In genomic region chr6:29943053-29943966, GRCh38 we compare ENCODE assay signal across 8 cellular contexts. TPM values are rescaled to one million over a fixed set of nuclear protein-coding genes. Genes with fewer than 3 reads are reported as not detected.
DNase-seq lines count a peak whose midpoint lies in the region; ATAC-seq, FAIRE-seq and TF ChIP-seq lines count a peak whose summit lies in the region.

No MANE protein-coding gene starts in this region.

- no peaks in the 10 kb centered on the region for H3K27me3 ChIP-seq in GM12878 (replicated peaks in 1 of 2; ENCODE audit: control insufficient read depth in 2 of 2, insufficient read depth in 2 of 2, low read length in 1 of 2)
- H3K27me3 ChIP-seq in liver (ENCODE audit: control insufficient read depth in 4 of 4, insufficient read depth in 4 of 4, low read length in 3 of 4), result no peaks in the 10 kb centered on the region
- H3K27me3 ChIP-seq in stomach smooth muscle (ENCODE audit: control insufficient read depth in 1 of 2, insufficient read depth in 2 of 2, low read length in 2 of 2), result no peaks in the 10 kb centered on the region

- ATAC-seq in GM12878, result peak; percentile 39

- in situ Hi-C loops in GM12878 (cut with MboI), result no loop called here

- BruUV-seq in GM12878 (replicated peaks; lab: Mats Ljungman, UMichigan), result no TSS peak

- H3K9ac ChIP-seq in GM12878 (ENCODE audit: control insufficient read depth, insufficient read depth, low read length) (peak overlapping the region; percentile 88), liver (ENCODE audit: low read depth in 1 of 2, low read length in 2 of 2) (peak overlapping the region in 1 of 2 donors; percentile 4), stomach smooth muscle (ENCODE audit: low read length in 2 of 2) (peak overlapping the region; percentile 98 to 99)

- no peaks in the 10 kb centered on the region for H3K4me1 ChIP-seq in GM12878 (ENCODE audit: control insufficient read depth, insufficient read depth, low read length)
- peaks cover 0 to 17% (median 4%) of the 10 kb centered on the region in 4 donors for H3K4me1 ChIP-seq in liver (ENCODE audit: control insufficient read depth in 4 of 4, insufficient read depth in 4 of 4, low read length in 3 of 4)
- peaks cover 16% of the 10 kb centered on the region for H3K4me1 ChIP-seq in stomach smooth muscle (ENCODE audit: control insufficient read depth, insufficient read depth, low read length)

- H3K9me3 ChIP-seq in GM12878 (replicated peaks; ENCODE audit: control insufficient read depth, insufficient read depth, low read length) (no peaks in the 10 kb centered on the region), liver (ENCODE audit: control insufficient read depth in 4 of 4, low read length in 3 of 4) (no peaks in the 10 kb centered on the region), stomach smooth muscle (ENCODE audit: control insufficient read depth in 2 of 2, low read length in 2 of 2) (no peaks in the 10 kb centered on the region)

- 7% methylated on average over 57 of the region's 58 CpGs for WGBS in GM12878 (ENCODE audit: insufficient coverage, insufficient replicate concordance, low lambda C conversion rate, missing lambda C conversion rate)
- WGBS in liver, result 33% methylated on average over 58 of the region's 58 CpGs

- H3K36me3 ChIP-seq in GM12878 (ENCODE audit: control insufficient read depth in 2 of 2, insufficient read depth in 2 of 2, low read length in 1 of 2) (peaks cover 0 to 28% of the 10 kb centered on the region in 2 experiments), liver (ENCODE audit: control insufficient read depth in 4 of 4, insufficient read depth in 3 of 4, low read depth in 1 of 4, low read length in 3 of 4) (peaks cover 2 to 13% (median 8%) of the 10 kb centered on the region in 4 donors), stomach smooth muscle (ENCODE audit: control insufficient read depth in 2 of 2, insufficient read depth in 2 of 2, low read length in 2 of 2) (peaks cover 4 to 26% of the 10 kb centered on the region in 2 donors)

- H3K4me3 ChIP-seq in Jurkat, Clone E6-1 (ENCODE audit: low read length), result peak overlapping the region; percentile 75
- H3K4me3 ChIP-seq in GM12878 (peak overlapping the region; percentile 73), liver (ENCODE audit: low read depth in 1 of 3, low read length in 3 of 3) (peak overlapping the region; percentile 62 to 70 (median 68)), stomach smooth muscle (ENCODE audit: low read length in 2 of 2) (peak overlapping the region; percentile 83 to 84)

- H3K27ac ChIP-seq in GM12878 (ENCODE audit: control insufficient read depth, insufficient read depth) (peak overlapping the region; percentile 99), liver (ENCODE audit: low read depth in 1 of 2, low read length in 2 of 2) (peak overlapping the region; percentile 74 to 86), stomach smooth muscle (ENCODE audit: low read length) (peak overlapping the region; percentile 91)

- H4K20me1 ChIP-seq in GM12878 (ENCODE audit: control insufficient read depth, insufficient read depth), result no peaks in the 10 kb centered on the region; the same call in 1 of the 2 replicates

- POLR2A ChIA-PET in GM12878 (lab: Charles Lee), result no interaction called here

- DNase-seq in GM12891 (ENCODE audit: insufficient read length, low spot score) (no peak), GM12878 (ENCODE audit: low read depth, low spot score) (no peak), hepatic stellate cell (ENCODE audit: low spot score) (no peak), MV-4-11 (lab: John Stamatoyannopoulos, UW) (no peak), cortex of kidney (lab: John Stamatoyannopoulos, UW) (no peak)
- DNase-seq in Jurkat, Clone E6-1 (ENCODE audit: low read depth, low spot score), result no peak

- SMC1A ChIA-PET in GM12878 (lab: Charles Lee; ENCODE audit: uncharacterized antibody, unreplicated experiment), result no interaction called here

- intact Hi-C loops in GM12878 (cut with micrococcal nuclease; ENCODE audit: unreplicated experiment), result loop anchor here (2.0 to 10.0 kb wide), 2 partner anchors 21 to 219 kb away; partner anchors contain the start of gene HLA-F

- TF ChIP-seq EP300 in GM12878 (IDR thresholded peaks at IDR 0.05; ENCODE audit: borderline replicate concordance in 1 of 2, control insufficient read depth in 1 of 2, low read depth in 2 of 2, low read length in 2 of 2), result no peak

- RAD21 ChIA-PET in GM12878 (lab: Charles Lee; ENCODE audit: unreplicated experiment), result interaction anchor here (2.4 kb wide), 1 partner anchor 22 kb away, joined by 9 read pairs; no protein-coding TSS in a partner anchor

- TF ChIP-seq CTCF in GM12878 (IDR thresholded peaks at IDR 0.05 in 2 of 3, conservative IDR thresholded peaks at IDR 0.05 in 1 of 3; ENCODE audit: control insufficient read depth in 2 of 3, extremely low read depth in 1 of 3, insufficient read depth in 1 of 3, low read depth in 3 of 3, low read length in 3 of 3) (no peak), liver (IDR thresholded peaks at IDR 0.05; ENCODE audit: low read depth, low read length, missing input control) (no peak)

- CTCF ChIA-PET in GM12878 (lab: Yijun Ruan, JAX), result no interaction called here

- TF ChIP-seq POLR2A in GM12891 (IDR thresholded peaks at IDR 0.05; ENCODE audit: low read depth, low read length), result peak; percentile 66; the same call in 1 of the 2 replicates
- peak; percentile 66 for TF ChIP-seq POLR2A in GM12878 (IDR thresholded peaks at IDR 0.05; ENCODE audit: low read depth, low read length)

- no peak overlapping the region for H2AFZ ChIP-seq in GM12878 (ENCODE audit: control insufficient read depth, low read depth, low read length)

- peaks cover 40% of the 10 kb centered on the region for H3K79me2 ChIP-seq in GM12878 (ENCODE audit: control insufficient read depth, insufficient read depth, low read length)

- TF ChIP-seq RAD21 in GM12878 (IDR thresholded peaks at IDR 0.05; ENCODE audit: insufficient read depth, low read depth, low read length), result no peak
- no peak for TF ChIP-seq RAD21 in liver (IDR thresholded peaks at IDR 0.05)

- peak overlapping the region; percentile 85; the same call in 1 of the 2 replicates for H3K4me2 ChIP-seq in GM12878 (ENCODE audit: control insufficient read depth, insufficient read depth)

- FAIRE-seq in GM12891 (lab: Jason Lieb, UNC), result no peak
- FAIRE-seq in GM12878 (lab: Jason Lieb, UNC), result no peak

TF ChIP-seq in GM12891, 5 proteins besides CTCF, POLR2A, EP300 and RAD21:
- TF ChIP-seq POU2F2 (IDR thresholded peaks at IDR 0.05; ENCODE audit: low read depth, low read length) (no peak), PAX5 (IDR thresholded peaks at IDR 0.05; ENCODE audit: insufficient read depth, low read length, severe bottlenecking) (no peak), SPI1 (IDR thresholded peaks at IDR 0.05; ENCODE audit: low read depth, low read length) (no peak), TAF1 (IDR thresholded peaks at IDR 0.05; ENCODE audit: low read depth, low read length) (no peak), POLR2AphosphoS5 (IDR thresholded peaks at IDR 0.05; ENCODE audit: low read depth, low read length) (no peak)

TF ChIP-seq in GM12878, 131 proteins besides CTCF, POLR2A, EP300 and RAD21 (continues in another document):
- TF ChIP-seq GATAD2B (conservative IDR thresholded peaks at IDR 0.05; ENCODE audit: low read depth) (no peak), BACH1 (IDR thresholded peaks at IDR 0.05; ENCODE audit: borderline replicate concordance) (peak; percentile 14; the same call in 1 of the 2 replicates), POLR2AphosphoS5 (IDR thresholded peaks at IDR 0.05; ENCODE audit: low read length) (peak; percentile 72), IRF4 (IDR thresholded peaks at IDR 0.05; ENCODE audit: low read depth, low read length) (no peak), IKZF2 (IDR thresholded peaks at IDR 0.05) (no peak), SREBF2 (IDR thresholded peaks at IDR 0.05; ENCODE audit: low read length) (no peak), ZNF24 (IDR thresholded peaks at IDR 0.05) (no peak)

TF ChIP-seq in liver, 16 proteins besides CTCF, POLR2A, EP300 and RAD21 (continues in another document):
- TF ChIP-seq, protein P1, sequence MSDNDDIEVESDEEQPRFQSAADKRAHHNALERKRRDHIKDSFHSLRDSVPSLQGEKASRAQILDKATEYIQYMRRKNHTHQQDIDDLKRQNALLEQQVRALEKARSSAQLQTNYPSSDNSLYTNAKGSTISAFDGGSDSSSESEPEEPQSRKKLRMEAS (IDR thresholded peaks at IDR 0.05), result no peak
- TF ChIP-seq HNF4A (conservative IDR thresholded peaks at IDR 0.05) (no peak), JUND (IDR thresholded peaks at IDR 0.05) (no peak), FOXA2 (IDR thresholded peaks at IDR 0.05) (no peak), YY1 (IDR thresholded peaks at IDR 0.05) (no peak), NR2F2 (IDR thresholded peaks at IDR 0.05) (no peak), HNF4G (IDR thresholded peaks at IDR 0.05) (no peak), ATF3 (IDR thresholded peaks at IDR 0.05) (no peak), SP1 (IDR thresholded peaks at IDR 0.05) (no peak)

RNA-seq across cellular contexts. Expression of gene HLA-A, which starts 1.0 kb away (rescaled TPM):
- polyA plus RNA-seq in GM12891 (2012; ENCODE audit: low read depth, missing spikeins), result 908 TPM
- 356 TPM for polyA plus RNA-seq in Jurkat, Clone E6-1 (2012; ENCODE audit: insufficient read depth, insufficient read length)
- total RNA-seq in GM12878 (2013; cell fraction: nucleolus; rRNA removed), result 877 and 922 TPM in 2 replicates
- 1,155 and 1,166 TPM in 2 replicates for total RNA-seq in GM12878 (2014; rRNA removed)
- 455 and 468 TPM in 2 replicates for total RNA-seq in GM12878 (2014; rRNA removed; fragmentation: Illumina TruSeq; extraction: Trizol)
- 928 and 1,003 TPM in 2 replicates for total RNA-seq in GM12878 (2021)
- polyA plus RNA-seq in GM12878 (2011; ENCODE audit: low read depth), result 718 TPM
- polyA plus RNA-seq in GM12878 (2011; rRNA removed), result 490 and 959 TPM in 2 replicates
- 1,522 and 1,730 TPM in 2 replicates for polyA plus RNA-seq in GM12878 (2011; cell fraction: cytosol; rRNA removed)
- 1,255 and 1,711 TPM in 2 replicates for polyA plus RNA-seq in GM12878 (2011; cell fraction: nucleus; rRNA removed)
- 1,065 and 1,243 TPM in 2 replicates for polyA plus RNA-seq in GM12878 (2012)
- 255 and 382 TPM in 2 replicates for polyA plus RNA-seq in GM12878 (2014; fragmentation: Illumina TruSeq; extraction: Trizol)
- polyA plus RNA-seq in GM12878 (2014; fragmentation: Nextera tagmentation; extraction: Ambion mirVana), result 100 to 1,000 TPM; 129 to 329 TPM
- polyA plus RNA-seq in GM12878 (2014; rRNA removed), result 1,078 and 1,263 TPM in 2 replicates
- polyA plus RNA-seq in GM12878 (2016; fragmentation: Nextera tagmentation; extraction: Ambion mirVana), result 100 to 1,000 TPM; 699 to 799 TPM
- 560 and 847 TPM in 2 replicates for polyA minus RNA-seq in GM12878 (2011; rRNA and poly(A)+ RNA removed)
- 323 and 371 TPM in 2 replicates for polyA minus RNA-seq in GM12878 (2011; cell fraction: cytosol; rRNA and poly(A)+ RNA removed)
- 239 and 260 TPM in 2 replicates for polyA minus RNA-seq in GM12878 (2011; cell fraction: nucleus; rRNA and poly(A)+ RNA removed)
- 100 to 1,000 TPM; 145 to 191 TPM for total RNA-seq in liver
- polyA plus RNA-seq in liver, result 100 to 1,000 TPM; 256 to 321 TPM
